16 cellular contexts compared by ENCODE assay signal in the genomic region with DNA sequence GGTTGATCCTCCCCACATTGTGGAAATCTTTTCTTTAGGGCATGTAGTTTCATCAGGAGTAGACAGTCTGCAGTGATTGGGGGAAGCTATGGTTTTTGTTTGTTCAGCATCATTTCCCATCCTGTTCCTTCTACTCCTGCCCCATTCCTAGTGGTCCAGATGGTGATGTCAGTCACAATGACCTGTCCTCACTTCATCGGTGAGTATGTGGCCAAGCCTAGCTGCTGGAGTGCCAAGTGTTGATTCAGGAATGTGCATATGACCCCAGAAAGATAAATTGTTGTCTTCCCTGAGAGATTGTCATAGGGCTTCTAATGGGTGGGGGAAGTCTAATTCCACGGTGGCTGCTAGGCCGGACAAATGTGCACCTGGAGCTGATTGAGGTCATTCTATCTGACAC.
DNase-seq lines count a peak whose midpoint lies in the region; ATAC-seq lines count a peak whose summit lies in the region.
"Had no signal": no experiment of that assay in that cellular context is flagged by ENCODE, and none has a peak within 500 bp of the region (broad histone marks: within the 10 kb centered on the region; RNA-seq: fewer than 3 reads in every experiment).

No MANE protein-coding gene starts in this region.

- ATAC-seq in GM18867 (IDR thresholded peaks at IDR 0.05; ENCODE audit: unreplicated experiment) (no peak), left lobe of liver (no peak)

- peak overlapping the region; percentile 52 for H3K27ac ChIP-seq in SJCRH30

- no peaks in the 10 kb centered on the region for H3K36me3 ChIP-seq in SJCRH30

- H3K4me3 ChIP-seq in SJCRH30, result no peak overlapping the region

- H3K9me3 ChIP-seq in SJCRH30 (replicated peaks), result no peaks in the 10 kb centered on the region

- H3K27me3 ChIP-seq in SJCRH30, result no peaks in the 10 kb centered on the region

- peaks cover 21% of the 10 kb centered on the region for H3K4me1 ChIP-seq in SJCRH30

- DNase-seq in EL, result peak; percentile 60
- DNase-seq in LHCN-M2 (ENCODE audit: low read depth), result peak; percentile 76
- DNase-seq in SJCRH30, result peak; percentile 77 to 82
- peak; percentile 43 for DNase-seq in left kidney (ENCODE audit: low read depth, low spot score)
- DNase-seq in germinal center (ENCODE audit: low spot score), result no peak
- DNase-seq in NCI-H2081 (lab: John Stamatoyannopoulos, UW), result no peak
- DNase-seq in left lobe of liver (ENCODE audit: low spot score), result no peak
- DNase-seq: CD4-positive, alpha-beta T cell; DND-41; NCI-H1092 treated with DMSO at 0.1 percent for 48 hours; NCI-H1694 treated with DMSO at 0.1 percent for 48 hours; NCI-H2171; NCI-H446 treated with DMSO at 0.1 percent for 48 hours; NCI-H774; SIG-M5 had no signal

Comparison
In these comparisons a context has a peak if more than half of its experiments do, and no peak if none do; other contexts are left out.
1. DNase-seq: peak in EL (single experiment), LHCN-M2 (single experiment), SJCRH30 (2 of 2) and left kidney (single experiment); none in germinal center (single experiment), NCI-H2081 (0 of 2) and left lobe of liver (single experiment).